In genomic region chr3:76645724-76646123, GRCh38 we compare ENCODE assay signal across 25 cellular contexts.
"Had no signal": no experiment of that assay in that cellular context is flagged by ENCODE, and none has a peak within 500 bp of the region (broad histone marks: within the 10 kb centered on the region; RNA-seq: fewer than 3 reads in every experiment).

No MANE protein-coding gene starts in this region.

- H3K27ac ChIP-seq: colonic mucosa, coronary artery, dorsolateral prefrontal cortex, epithelial cell of prostate, esophagus muscularis mucosa, esophagus squamous epithelium, foreskin keratinocyte, gastrocnemius medialis, gastroesophageal sphincter, heart left ventricle, heart right ventricle, hepatocyte had no signal

- H3K9me3 ChIP-seq: colonic mucosa, esophagus muscularis mucosa, esophagus squamous epithelium, gastrocnemius medialis, gastroesophageal sphincter, heart left ventricle, heart right ventricle had no signal

- H3K4me3 ChIP-seq: colonic mucosa, coronary artery, dorsolateral prefrontal cortex, esophagus muscularis mucosa, esophagus squamous epithelium, gastrocnemius medialis, gastroesophageal sphincter, heart left ventricle, heart right ventricle, hepatocyte had no signal

- H3K36me3 ChIP-seq: colonic mucosa, esophagus muscularis mucosa, esophagus squamous epithelium, gastrocnemius medialis, gastroesophageal sphincter, heart left ventricle, heart right ventricle had no signal

- H3K4me1 ChIP-seq: colonic mucosa, esophagus muscularis mucosa, esophagus squamous epithelium, foreskin keratinocyte, gastrocnemius medialis, gastroesophageal sphincter, heart left ventricle, heart right ventricle had no signal

- ATAC-seq: effector memory CD8-positive, alpha-beta T cell; esophagus mucosa; foreskin keratinocyte; gastrocnemius medialis; gastroesophageal sphincter; heart left ventricle; heart right ventricle had no signal

- DNase-seq: colonic mucosa; cortex of kidney; dermis blood vessel endothelial cell; dorsolateral prefrontal cortex; effector CD4-positive, alpha-beta T cell; effector CD8-positive, alpha-beta T cell; effector memory CD4-positive, alpha-beta T cell; effector memory CD8-positive, alpha-beta T cell; endodermal cell; erythroblast; esophagus squamous epithelium; foreskin fibroblast; foreskin keratinocyte; foreskin melanocyte; gastrocnemius medialis; glutamatergic neuron; head of caudate nucleus; heart left ventricle; heart right ventricle had no signal
